In genomic region chr2:219175486-219175885, GRCh38 we compare ENCODE assay signal across 8 cellular contexts. TPM values are rescaled to one million over a fixed set of nuclear protein-coding genes. Genes with fewer than 3 reads are reported as not detected.
A peak's percentile ranks its signal among the peaks of the same experiment; 100 is the strongest.
DNase-seq lines count a peak whose midpoint lies in the region; ATAC-seq, FAIRE-seq and TF ChIP-seq lines count a peak whose summit lies in the region.

No MANE protein-coding gene starts in this region.

- TF ChIP-seq CTCF in kidney (IDR thresholded peaks at IDR 0.05; ENCODE audit: borderline replicate concordance, extremely low read depth, insufficient read depth), result no peak
- TF ChIP-seq CTCF in thoracic aorta (IDR thresholded peaks at IDR 0.05), result no peak

- DNase-seq in activated CD8-positive, alpha-beta memory T cell treated with anti-CD3 and anti-CD28 coated beads, Interleukin-2, amount 10 ng/mL, durations not matched to agents 7 days and 5 days, result no peak
- DNase-seq in activated CD8-positive, alpha-beta memory T cell treated with anti-CD3 and anti-CD28 coated beads, Interleukin-2, amount 50 U/mL, for 48 hours, result no peak
- DNase-seq in activated T-helper 2 cell treated with anti-CD3 and anti-CD28 coated beads, Interferon-gamma antibody, Interleukin-2, Interleukin-4, amounts not matched to agents 10 μg/mL and 5 μg/mL and 100 μg/mL, durations not matched to agents 14 hours and 24 hours and 36 hours (ENCODE audit: low spot score), result no peak
- DNase-seq in kidney (no peak), thoracic aorta (ENCODE audit: low spot score) (no peak), NCI-H345 (lab: John Stamatoyannopoulos, UW) (no peak), NCI-H748 treated with DMSO at 0.1 percent for 48 hours (lab: John Stamatoyannopoulos, UW) (no peak), NCI-H748 (lab: John Stamatoyannopoulos, UW; ENCODE audit: unreplicated experiment) (no peak)

- H3K27me3 Mint-ChIP-seq in activated CD8-positive, alpha-beta memory T cell treated with anti-CD3 and anti-CD28 coated beads, Interleukin-2, amount 10 ng/mL, durations not matched to agents 7 days and 5 days, result no peaks in the 10 kb centered on the region
- H3K27me3 Mint-ChIP-seq in activated T-helper 2 cell treated with anti-CD3 and anti-CD28 coated beads, Interferon-gamma antibody, Interleukin-2, Interleukin-4, amounts not matched to agents 10 μg/mL and 5 μg/mL and 100 μg/mL, durations not matched to agents 14 hours and 24 hours and 36 hours (ENCODE audit: low read depth), result no peaks in the 10 kb centered on the region

- H3K9ac ChIP-seq in kidney (ENCODE audit: low read length in 2 of 2), result peak overlapping the region in 1 of 2 donors; percentile 98

- H3K27ac ChIP-seq in kidney (ENCODE audit: low read depth in 2 of 2, low read length in 2 of 2), result peak overlapping the region; percentile 97 to 100
- peak overlapping the region; percentile 98 for H3K27ac ChIP-seq in thoracic aorta

- FAIRE-seq in kidney (lab: Jason Lieb, UNC), result no peak

- peak overlapping the region; percentile 86 to 95 for H3K4me3 ChIP-seq in kidney (ENCODE audit: low read length in 2 of 2)
- peak overlapping the region; percentile 83 for H3K4me3 ChIP-seq in thoracic aorta

- H3K4me3 Mint-ChIP-seq in activated CD8-positive, alpha-beta memory T cell treated with anti-CD3 and anti-CD28 coated beads, Interleukin-2, amount 10 ng/mL, durations not matched to agents 7 days and 5 days, result peak overlapping the region; percentile 79
- peak overlapping the region; percentile 86 for H3K4me3 Mint-ChIP-seq in activated T-helper 2 cell treated with anti-CD3 and anti-CD28 coated beads, Interferon-gamma antibody, Interleukin-2, Interleukin-4, amounts not matched to agents 10 μg/mL and 5 μg/mL and 100 μg/mL, durations not matched to agents 14 hours and 24 hours and 36 hours (ENCODE audit: low read depth)

- H3K4me1 Mint-ChIP-seq in activated CD8-positive, alpha-beta memory T cell treated with anti-CD3 and anti-CD28 coated beads, Interleukin-2, amount 10 ng/mL, durations not matched to agents 7 days and 5 days, result peaks cover 49% of the 10 kb centered on the region
- H3K4me1 Mint-ChIP-seq in activated T-helper 2 cell treated with anti-CD3 and anti-CD28 coated beads, Interferon-gamma antibody, Interleukin-2, Interleukin-4, amounts not matched to agents 10 μg/mL and 5 μg/mL and 100 μg/mL, durations not matched to agents 14 hours and 24 hours and 36 hours (ENCODE audit: low read depth), result peaks cover 39% of the 10 kb centered on the region

- H3K36me3 Mint-ChIP-seq in activated CD8-positive, alpha-beta memory T cell treated with anti-CD3 and anti-CD28 coated beads, Interleukin-2, amount 10 ng/mL, durations not matched to agents 7 days and 5 days, result peaks cover 39% of the 10 kb centered on the region
- peaks cover 42% of the 10 kb centered on the region for H3K36me3 Mint-ChIP-seq in activated T-helper 2 cell treated with anti-CD3 and anti-CD28 coated beads, Interferon-gamma antibody, Interleukin-2, Interleukin-4, amounts not matched to agents 10 μg/mL and 5 μg/mL and 100 μg/mL, durations not matched to agents 14 hours and 24 hours and 36 hours (ENCODE audit: low read depth)

- CTCF ChIA-PET in activated CD8-positive, alpha-beta memory T cell treated with anti-CD3 and anti-CD28 coated beads, Interleukin-2, amount 10 ng/mL, durations not matched to agents 7 days and 5 days (lab: Charles Lee), result interaction anchor here (0.6 to 8.2 kb wide), 22 partner anchors 9 to 410 kb away, joined by 3 to 75 read pairs (median 4); partner anchors contain the start of genes ANKZF1, ATG9A, DNAJB2 and DNPEP

- no peak for ATAC-seq in activated CD8-positive, alpha-beta memory T cell treated with anti-CD3 and anti-CD28 coated beads, Interleukin-2, amount 10 ng/mL, durations not matched to agents 7 days and 5 days
- no peak for ATAC-seq in thoracic aorta (ENCODE audit: insufficient number of reproducible peaks, low FRiP score, low read depth)

- H3K9me3 Mint-ChIP-seq in activated CD8-positive, alpha-beta memory T cell treated with anti-CD3 and anti-CD28 coated beads, Interleukin-2, amount 10 ng/mL, durations not matched to agents 7 days and 5 days (ENCODE audit: low read depth), result no peaks in the 10 kb centered on the region
- H3K9me3 Mint-ChIP-seq in activated T-helper 2 cell treated with anti-CD3 and anti-CD28 coated beads, Interferon-gamma antibody, Interleukin-2, Interleukin-4, amounts not matched to agents 10 μg/mL and 5 μg/mL and 100 μg/mL, durations not matched to agents 14 hours and 24 hours and 36 hours, result no peaks in the 10 kb centered on the region

- H3K36me3 ChIP-seq in kidney (ENCODE audit: control insufficient read depth in 1 of 2, insufficient read depth in 2 of 2, low read length in 2 of 2), result peaks cover 22 to 41% of the 10 kb centered on the region in 2 donors
- H3K36me3 ChIP-seq in thoracic aorta, result peaks cover 34% of the 10 kb centered on the region

- intact Hi-C loops in activated T-helper 2 cell treated with anti-CD3 and anti-CD28 coated beads, Interferon-gamma antibody, Interleukin-2, Interleukin-4, amounts not matched to agents 10 μg/mL and 5 μg/mL and 100 μg/mL, durations not matched to agents 14 hours and 24 hours and 36 hours (cut with micrococcal nuclease), result loop anchor here (5.0 to 10.0 kb wide), 3 partner anchors 369 to 778 kb away; partner anchors contain the start of genes CHPF, CTDSP1, STK11IP and TMEM198
- intact Hi-C loops in kidney (cut with DNase I), result no loop called here

- H3K27ac Mint-ChIP-seq in activated CD8-positive, alpha-beta memory T cell treated with anti-CD3 and anti-CD28 coated beads, Interleukin-2, amount 10 ng/mL, durations not matched to agents 7 days and 5 days, result peak overlapping the region; percentile 81
- H3K27ac Mint-ChIP-seq in activated T-helper 2 cell treated with anti-CD3 and anti-CD28 coated beads, Interferon-gamma antibody, Interleukin-2, Interleukin-4, amounts not matched to agents 10 μg/mL and 5 μg/mL and 100 μg/mL, durations not matched to agents 14 hours and 24 hours and 36 hours, result no peak overlapping the region

- H3K9me3 ChIP-seq in kidney (ENCODE audit: control insufficient read depth in 1 of 2, low read length in 2 of 2), result no peaks in the 10 kb centered on the region
- no peaks in the 10 kb centered on the region for H3K9me3 ChIP-seq in thoracic aorta

- no peaks in the 10 kb centered on the region for H3K27me3 ChIP-seq in thoracic aorta (replicated peaks; ENCODE audit: insufficient read depth)

- H3K4me1 ChIP-seq in kidney (ENCODE audit: control insufficient read depth in 1 of 2, insufficient read depth in 1 of 2, low read depth in 1 of 2, low read length in 2 of 2) (peaks cover 44% of the 10 kb centered on the region in 2 donors), thoracic aorta (ENCODE audit: control insufficient read depth in 1 of 2, low read depth in 2 of 2) (peaks cover 21 to 43% of the 10 kb centered on the region in 2 donors)

RNA-seq across cellular contexts. Expression of gene CNPPD1, which starts 1.2 kb away (rescaled TPM):
- total RNA-seq in activated CD8-positive, alpha-beta memory T cell treated with anti-CD3 and anti-CD28 coated beads, Interleukin-2, amount 10 ng/mL, durations not matched to agents 7 days and 5 days, result 10 to 100 TPM; 66.9 to 72.0 TPM
- total RNA-seq in activated T-helper 2 cell treated with anti-CD3 and anti-CD28 coated beads, Interferon-gamma antibody, Interleukin-2, Interleukin-4, amounts not matched to agents 10 μg/mL and 5 μg/mL and 100 μg/mL, durations not matched to agents 14 hours and 24 hours and 36 hours, result 56.6 and 58.5 TPM in 2 replicates
- 97.5 TPM for total RNA-seq in kidney
- 131 TPM for polyA plus RNA-seq in kidney (ENCODE audit: insufficient read depth, low read depth, low replicate concordance)
- 10 to 100 TPM; 31.9 to 51.0 TPM for total RNA-seq in thoracic aorta

RNA-seq across cellular contexts. Expression of gene RETREG2, which starts 2.6 kb away (rescaled TPM):
- total RNA-seq in activated CD8-positive, alpha-beta memory T cell treated with anti-CD3 and anti-CD28 coated beads, Interleukin-2, amount 10 ng/mL, durations not matched to agents 7 days and 5 days, result 100 to 1,000 TPM in 1 of 2 experiments, 10 to 100 TPM in 1; 95.8 to 110 TPM
- total RNA-seq in activated T-helper 2 cell treated with anti-CD3 and anti-CD28 coated beads, Interferon-gamma antibody, Interleukin-2, Interleukin-4, amounts not matched to agents 10 μg/mL and 5 μg/mL and 100 μg/mL, durations not matched to agents 14 hours and 24 hours and 36 hours, result 52.5 and 57.4 TPM in 2 replicates
- total RNA-seq in kidney (106 TPM), thoracic aorta (10 to 100 TPM; 43.8 to 58.6 TPM)
- 112 TPM for polyA plus RNA-seq in kidney (ENCODE audit: insufficient read depth, low read depth, low replicate concordance)

RNA-seq across cellular contexts. Expression of gene SLC23A3, which starts 5.7 kb away (rescaled TPM):
- 1 to 10 TPM; 2.6 to 3.2 TPM for total RNA-seq in activated CD8-positive, alpha-beta memory T cell treated with anti-CD3 and anti-CD28 coated beads, Interleukin-2, amount 10 ng/mL, durations not matched to agents 7 days and 5 days
- total RNA-seq in activated T-helper 2 cell treated with anti-CD3 and anti-CD28 coated beads, Interferon-gamma antibody, Interleukin-2, Interleukin-4, amounts not matched to agents 10 μg/mL and 5 μg/mL and 100 μg/mL, durations not matched to agents 14 hours and 24 hours and 36 hours, result 1.3 and 1.9 TPM in 2 replicates
- total RNA-seq in kidney, result 2.8 TPM
- polyA plus RNA-seq in kidney (ENCODE audit: insufficient read depth, low read depth, low replicate concordance), result 10.9 TPM
- total RNA-seq in thoracic aorta, result 1 to 10 TPM; 1.4 to 3.4 TPM

RNA-seq across cellular contexts. Expression of gene NHEJ1, which starts 14.9 kb away (rescaled TPM):
- total RNA-seq in activated CD8-positive, alpha-beta memory T cell treated with anti-CD3 and anti-CD28 coated beads, Interleukin-2, amount 10 ng/mL, durations not matched to agents 7 days and 5 days, result 10 to 100 TPM; 14.4 to 19.4 TPM
- 15.9 and 22.9 TPM in 2 replicates for total RNA-seq in activated T-helper 2 cell treated with anti-CD3 and anti-CD28 coated beads, Interferon-gamma antibody, Interleukin-2, Interleukin-4, amounts not matched to agents 10 μg/mL and 5 μg/mL and 100 μg/mL, durations not matched to agents 14 hours and 24 hours and 36 hours
- total RNA-seq in kidney (17.5 TPM), thoracic aorta (10 to 100 TPM; 10.3 to 14.5 TPM)
- 17.7 TPM for polyA plus RNA-seq in kidney (ENCODE audit: insufficient read depth, low read depth, low replicate concordance)

RNA-seq across cellular contexts. Expression of gene ZFAND2B, which starts 31.1 kb away (rescaled TPM):
- total RNA-seq in activated CD8-positive, alpha-beta memory T cell treated with anti-CD3 and anti-CD28 coated beads, Interleukin-2, amount 10 ng/mL, durations not matched to agents 7 days and 5 days, result 10 to 100 TPM; 60.2 to 60.6 TPM
- 27.3 and 33.5 TPM in 2 replicates for total RNA-seq in activated T-helper 2 cell treated with anti-CD3 and anti-CD28 coated beads, Interferon-gamma antibody, Interleukin-2, Interleukin-4, amounts not matched to agents 10 μg/mL and 5 μg/mL and 100 μg/mL, durations not matched to agents 14 hours and 24 hours and 36 hours
- 44.8 TPM for total RNA-seq in kidney
- 72.6 TPM for polyA plus RNA-seq in kidney (ENCODE audit: insufficient read depth, low read depth, low replicate concordance)
- 10 to 100 TPM; 21.7 to 83.8 TPM for total RNA-seq in thoracic aorta
